In genomic region chr15:65612616-65612946, GRCh38 we compare ENCODE assay signal across 2 cellular contexts.
TF ChIP-seq lines count a peak whose summit lies in the region.

No MANE protein-coding gene starts in this region.

TF ChIP-seq in SK-N-SH, 30 proteins besides CTCF, POLR2A, EP300 and RAD21:
- TF ChIP-seq ZBTB33 (IDR thresholded peaks at IDR 0.05; ENCODE audit: borderline replicate concordance, low read depth) (no peak), MEF2A (IDR thresholded peaks at IDR 0.05; ENCODE audit: borderline replicate concordance, low read depth) (no peak), CHD2 (IDR thresholded peaks at IDR 0.05; ENCODE audit: low read length, partially characterized antibody) (no peak), USF1 (IDR thresholded peaks at IDR 0.05; ENCODE audit: borderline replicate concordance, low read depth) (no peak), TEAD4 (IDR thresholded peaks at IDR 0.05; ENCODE audit: borderline replicate concordance, insufficient read depth) (no peak), GABPA (IDR thresholded peaks at IDR 0.05; ENCODE audit: low read depth) (no peak), FOSL2 (IDR thresholded peaks at IDR 0.05; ENCODE audit: borderline replicate concordance, low read depth) (no peak)

TF ChIP-seq in SK-N-SH treated with all-trans-retinoic acid at 6 μM for 48 hours, 23 proteins besides CTCF, POLR2A, EP300 and RAD21 (continued from another document):
- no peak for TF ChIP-seq PATZ1 (CRISPR knock-in tag; IDR thresholded peaks at IDR 0.05; ENCODE audit: borderline replicate concordance)
